ENCODE assay signal across 1 cellular context in genomic region chr10:93268021-93268420, GRCh38.
TF ChIP-seq lines count a peak whose summit lies in the region.

No MANE protein-coding gene starts in this region.

TF ChIP-seq in H1, 55 proteins besides CTCF, POLR2A, EP300 and RAD21 (continued from another document):
- TF ChIP-seq EZH2 (IDR thresholded peaks at IDR 0.05; ENCODE audit: low read depth, low read length, severe bottlenecking) (no peak), ATF2 (IDR thresholded peaks at IDR 0.05; ENCODE audit: low read length) (no peak)
TF ChIP-seq in H1: peak in this region for 0.
